25 cellular contexts compared by ENCODE assay signal in genomic region chr9:124671861-124672260, GRCh38.
"Had no signal": no experiment of that assay in that cellular context is flagged by ENCODE, and none has a peak within 500 bp of the region (broad histone marks: within the 10 kb centered on the region; RNA-seq: fewer than 3 reads in every experiment).

No MANE protein-coding gene starts in this region.

- H3K27ac ChIP-seq: heart right ventricle, hepatocyte, left lung, lower lobe of right lung, ovary, right atrium auricular region, right lobe of liver, stomach, testis, thyroid gland, transverse colon, upper lobe of left lung had no signal

- ATAC-seq: heart right ventricle; left colon; left lung; lower lobe of right lung; natural killer cell; right lobe of liver; stimulated activated naive B cell treated with anti-CD40 and anti-IgM and Interleukin-4, amounts not matched to agents 10 μg/mL and 1 μg/mL and 100 μg/mL, for 72 hours; stimulated activated naive CD8-positive, alpha-beta T cell treated with anti-CD3 and anti-CD28 coated beads, Interleukin-15, Interleukin-2, amounts not matched to agents 100 U/mL and 50 U/mL, for 24 hours had no signal

- H3K9me3 ChIP-seq: heart right ventricle, left lung, lower lobe of right lung, ovary, right atrium auricular region, right lobe of liver, stomach, testis, thyroid gland, transverse colon, upper lobe of left lung had no signal

- H3K36me3 Mint-ChIP-seq: natural killer cell; stimulated activated naive B cell treated with anti-CD40 and anti-IgM and Interleukin-4, amounts not matched to agents 10 μg/mL and 1 μg/mL and 100 μg/mL, for 72 hours had no signal

- FAIRE-seq: kidney had no signal

- DNase-seq: heart right ventricle; kidney; left colon; left lung; lower lobe of right lung; mesendoderm; naive B cell; natural killer cell; ovary; right lobe of liver; stimulated activated CD4-positive, alpha-beta T cell treated with anti-CD3 and anti-CD28 coated beads, Interleukin-1b, Interleukin-23, amount 100 ng/mL, for 48 hours; stimulated activated CD4-positive, alpha-beta T cell treated with anti-CD3 and anti-CD28 coated beads, Interleukin-2, amount 100 ng/mL, for 48 hours; stimulated activated CD4-positive, alpha-beta T cell treated with anti-CD3 and anti-CD28 coated beads, Interleukin-4, amount 100 ng/mL, for 4 hours; stimulated activated CD8-positive, alpha-beta memory T cell treated with anti-CD3 and anti-CD28 coated beads, Interleukin-4, amount 100 ng/mL, for 48 hours; stimulated activated naive B cell treated with anti-CD40 and anti-IgM and Interleukin-4, amounts not matched to agents 10 μg/mL and 1 μg/mL and 100 μg/mL, for 72 hours; stimulated activated naive CD8-positive, alpha-beta T cell treated with anti-CD3 and anti-CD28 coated beads, Interleukin-15, Interleukin-2, amounts not matched to agents 100 U/mL and 50 U/mL, for 24 hours; stomach; testis; thyroid gland; transverse colon; upper lobe of left lung had no signal

- H3K27me3 Mint-ChIP-seq: naive B cell; progenitor cell of endocrine pancreas; stimulated activated naive B cell treated with anti-CD40 and anti-IgM and Interleukin-4, amounts not matched to agents 10 μg/mL and 1 μg/mL and 100 μg/mL, for 72 hours had no signal

- H3K4me1 ChIP-seq: testis had no signal

- H3K27ac Mint-ChIP-seq: progenitor cell of endocrine pancreas; stimulated activated naive B cell treated with anti-CD40 and anti-IgM and Interleukin-4, amounts not matched to agents 10 μg/mL and 1 μg/mL and 100 μg/mL, for 72 hours had no signal

- H3K4me3 Mint-ChIP-seq: mesothelial cell of epicardium; naive B cell; stimulated activated naive B cell treated with anti-CD40 and anti-IgM and Interleukin-4, amounts not matched to agents 10 μg/mL and 1 μg/mL and 100 μg/mL, for 72 hours had no signal

- H3K4me1 Mint-ChIP-seq: stimulated activated naive B cell treated with anti-CD40 and anti-IgM and Interleukin-4, amounts not matched to agents 10 μg/mL and 1 μg/mL and 100 μg/mL, for 72 hours had no signal

- H3K9me3 Mint-ChIP-seq: mesothelial cell of epicardium, naive B cell, natural killer cell had no signal

- H3K27me3 ChIP-seq: heart right ventricle, hepatocyte, left lung, ovary, right atrium auricular region, right lobe of liver, stomach, testis, thyroid gland, transverse colon, upper lobe of left lung had no signal
